10 cellular contexts compared by ENCODE assay signal in the genomic region with DNA sequence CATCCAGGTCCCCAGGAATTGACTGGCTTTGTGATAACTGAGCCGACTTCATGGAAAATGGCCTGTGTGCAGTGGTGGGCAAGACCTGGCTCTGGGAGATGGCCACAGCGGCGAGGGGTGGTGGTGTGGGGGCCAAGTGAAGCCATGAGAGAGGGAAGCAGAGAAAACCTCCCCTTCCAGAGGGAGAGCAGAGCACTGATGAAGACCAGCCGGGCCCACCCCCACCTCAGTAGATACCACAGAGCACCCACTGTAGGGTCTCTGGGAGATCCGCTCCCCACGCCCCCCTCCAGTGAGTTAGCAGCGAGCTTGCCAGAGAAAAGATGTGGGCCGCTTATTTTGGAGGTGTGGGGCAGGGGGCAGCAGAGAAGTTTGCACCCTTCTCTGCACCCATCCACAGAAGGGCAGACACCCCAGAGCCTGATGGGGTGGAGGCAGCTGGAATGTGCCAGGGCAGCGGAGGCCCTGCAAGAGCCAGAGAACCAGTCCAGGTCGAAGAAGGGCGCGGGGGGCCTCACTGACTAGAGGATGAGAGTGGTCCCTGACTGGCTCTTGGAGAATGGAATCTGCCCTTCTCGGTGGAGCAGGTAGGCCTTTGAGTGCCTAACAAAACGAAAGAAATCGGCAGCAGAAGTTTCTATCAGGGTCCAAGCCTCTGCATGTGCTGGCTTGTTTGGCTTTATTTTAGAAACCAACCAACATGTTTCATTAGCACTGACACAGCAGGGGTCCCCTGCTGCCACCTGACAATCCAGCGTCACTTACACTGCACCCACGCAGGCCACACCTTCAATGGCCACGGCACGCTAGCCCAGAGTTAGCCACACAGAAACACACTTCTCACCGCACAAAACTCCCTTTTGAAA. TPM values are rescaled to one million over a fixed set of nuclear protein-coding genes. Genes with fewer than 3 reads are reported as not detected.
DNase-seq lines count a peak whose midpoint lies in the region; ATAC-seq and TF ChIP-seq lines count a peak whose summit lies in the region.
"Had no signal": no experiment of that assay in that cellular context is flagged by ENCODE, and none has a peak within 500 bp of the region (broad histone marks: within the 10 kb centered on the region; RNA-seq: fewer than 3 reads in every experiment).

No MANE protein-coding gene starts in this region.

- no peaks in the 10 kb centered on the region for H3K79me2 ChIP-seq in GM23338 (replicated peaks; ENCODE audit: insufficient read depth)

- no peaks in the 10 kb centered on the region for H3K9me2 ChIP-seq in GM23338 (ENCODE audit: insufficient read depth)

- CTCF ChIA-PET in MCF 10A (lab: Yijun Ruan, JAX) = interaction anchor here (0.6 to 1.5 kb wide), 7 partner anchors 12 to 309 kb away, joined by 3 to 5 read pairs (median 4); no protein-coding TSS in a partner anchor

- DNase-seq in CD14-positive monocyte (ENCODE audit: low spot score) (peak; percentile 45), GM23338 (ENCODE audit: low spot score) (no peak), MCF 10A (ENCODE audit: unreplicated experiment) (no peak), NCI-H526 treated with DMSO at 0.1 percent for 48 hours (lab: John Stamatoyannopoulos, UW) (no peak)
- peak; percentile 53 for DNase-seq in natural killer cell treated with Interleukin-12 subunit alpha and Interleukin-12 subunit beta and Interleukin-15 and Interleukin-18, amount 100 ng/mL, for 72 hours (ENCODE audit: low spot score)
- DNase-seq: NCI-H510A treated with DMSO at 0.1 percent for 48 hours; stimulated activated CD4-positive, alpha-beta T cell treated with anti-CD3 and anti-CD28 coated beads, Interleukin-2, amount 100 ng/mL, for 48 hours had no signal

- peaks cover 6% of the 10 kb centered on the region; the same call in 1 of the 2 replicates for H3F3A ChIP-seq in GM23338 (replicated peaks; ENCODE audit: low read depth)

- POLR2A ChIA-PET in MCF 10A (lab: Yijun Ruan, JAX) = no interaction called here

- H3K36me3 ChIP-seq in GM23338 (ENCODE audit: insufficient read depth) = no peaks in the 10 kb centered on the region

- intact Hi-C loops in CD14-positive monocyte (cut with micrococcal nuclease) = no loop called here
- intact Hi-C loops in MCF 10A (cut with micrococcal nuclease) = loop anchor here (10.0 kb wide), 1 partner anchor 513 kb away; no protein-coding TSS in a partner anchor

- H3K36me3 Mint-ChIP-seq in CD14-positive monocyte (peaks cover 0 to 4% of the 10 kb centered on the region in 2 donors), GM23338 (ENCODE audit: low read depth) (peaks cover 4% of the 10 kb centered on the region; the same call in 1 of the 3 replicates), MCF 10A (ENCODE audit: insufficient read depth, unreplicated experiment) (no peaks in the 10 kb centered on the region)
- H3K36me3 Mint-ChIP-seq in natural killer cell treated with Interleukin-12 subunit alpha and Interleukin-12 subunit beta and Interleukin-15 and Interleukin-18, amount 100 ng/mL, for 72 hours = no peaks in the 10 kb centered on the region

- H3K27me3 Mint-ChIP-seq in CD14-positive monocyte (ENCODE audit: low read depth in 3 of 3) = peaks cover 10 to 17% (median 13%) of the 10 kb centered on the region in 3 donors
- H3K27me3 Mint-ChIP-seq in GM23338 (ENCODE audit: insufficient read depth, low read depth, poor library complexity) = peaks cover 25% of the 10 kb centered on the region
- no peaks in the 10 kb centered on the region for H3K27me3 Mint-ChIP-seq in MCF 10A (ENCODE audit: insufficient read depth, unreplicated experiment)
- H3K27me3 Mint-ChIP-seq in natural killer cell treated with Interleukin-12 subunit alpha and Interleukin-12 subunit beta and Interleukin-15 and Interleukin-18, amount 100 ng/mL, for 72 hours = no peaks in the 10 kb centered on the region

- H3K27ac Mint-ChIP-seq in CD14-positive monocyte (peak overlapping the region in 1 of 7 donors; percentile 62), GM23338 (no peak overlapping the region), MCF 10A (ENCODE audit: low read depth, unreplicated experiment) (no peak overlapping the region)
- H3K27ac Mint-ChIP-seq in natural killer cell treated with Interleukin-12 subunit alpha and Interleukin-12 subunit beta and Interleukin-15 and Interleukin-18, amount 100 ng/mL, for 72 hours = peak overlapping the region; percentile 41 to 42

- no peak for ATAC-seq in GM23338
- no peak for ATAC-seq in natural killer cell treated with Interleukin-12 subunit alpha and Interleukin-12 subunit beta and Interleukin-15 and Interleukin-18, amount 100 ng/mL, for 72 hours
- no peak for ATAC-seq in GM19324 (IDR thresholded peaks at IDR 0.05; ENCODE audit: low FRiP score, unreplicated experiment)
- no peak for ATAC-seq in GM21447 (IDR thresholded peaks at IDR 0.05; ENCODE audit: unreplicated experiment)
- ATAC-seq in HG03045 (IDR thresholded peaks at IDR 0.05; ENCODE audit: unreplicated experiment) = no peak

- H3K9me3 Mint-ChIP-seq in CD14-positive monocyte (peaks cover 0 to 6% (median 0%) of the 10 kb centered on the region in 7 donors), GM23338 (peaks cover 3% of the 10 kb centered on the region; the same call in 2 of the 3 replicates), MCF 10A (ENCODE audit: unreplicated experiment) (no peaks in the 10 kb centered on the region)
- H3K9me3 Mint-ChIP-seq in natural killer cell treated with Interleukin-12 subunit alpha and Interleukin-12 subunit beta and Interleukin-15 and Interleukin-18, amount 100 ng/mL, for 72 hours = no peaks in the 10 kb centered on the region

- TF ChIP-seq CTCF in CD14-positive monocyte (IDR thresholded peaks at IDR 0.05) (no peak), GM23338 (conservative IDR thresholded peaks at IDR 0.05; ENCODE audit: low read depth in 2 of 2) (no peak), MCF 10A (IDR thresholded peaks at IDR 0.05; ENCODE audit: unreplicated experiment) (no peak)

- H3K27ac ChIP-seq in GM23338 (ENCODE audit: low read depth) = no peak overlapping the region

- peak overlapping the region; percentile 83 for H2AFZ ChIP-seq in GM23338

- H3K4me3 Mint-ChIP-seq in CD14-positive monocyte = peak overlapping the region; percentile 56 to 83
- H3K4me3 Mint-ChIP-seq in GM23338 = peak overlapping the region; percentile 51
- peak overlapping the region; percentile 53 for H3K4me3 Mint-ChIP-seq in MCF 10A (ENCODE audit: unreplicated experiment)
- peak overlapping the region; percentile 57 for H3K4me3 Mint-ChIP-seq in natural killer cell treated with Interleukin-12 subunit alpha and Interleukin-12 subunit beta and Interleukin-15 and Interleukin-18, amount 100 ng/mL, for 72 hours

- H3K4me1 ChIP-seq in GM23338 (ENCODE audit: insufficient read depth) = no peaks in the 10 kb centered on the region; the same call in 1 of the 2 replicates

- H4K20me1 ChIP-seq in GM23338 (replicated peaks; ENCODE audit: insufficient read depth) = no peaks in the 10 kb centered on the region

- H3K4me2 ChIP-seq in GM23338 = peak overlapping the region; percentile 82; the same call in 1 of the 2 replicates

- peaks cover 10% of the 10 kb centered on the region for H3K4me1 Mint-ChIP-seq in CD14-positive monocyte
- H3K4me1 Mint-ChIP-seq in GM23338 = peaks cover 8% of the 10 kb centered on the region
- H3K4me1 Mint-ChIP-seq in MCF 10A (ENCODE audit: insufficient read depth, unreplicated experiment) = peaks cover 16% of the 10 kb centered on the region
- H3K4me1 Mint-ChIP-seq in natural killer cell treated with Interleukin-12 subunit alpha and Interleukin-12 subunit beta and Interleukin-15 and Interleukin-18, amount 100 ng/mL, for 72 hours (ENCODE audit: low read depth in 2 of 2) = peaks cover 5 to 7% of the 10 kb centered on the region in 2 donors

- no TSS peak for BruUV-seq in MCF 10A (replicated peaks; lab: Mats Ljungman, UMichigan)

- H3K27me3 ChIP-seq in GM23338 (ENCODE audit: insufficient read depth) = peaks cover 30% of the 10 kb centered on the region

- H3K4me3 ChIP-seq in GM23338 = peak overlapping the region; percentile 60; the same call in 1 of the 2 replicates

RNA-seq across cellular contexts. Expression of a gene that starts 28.3 kb away (rescaled TPM):
- polyA plus RNA-seq in CD14-positive monocyte = under 1 TPM; 0.34 to 0.36 TPM
- 5.2 and 5.4 TPM in 2 replicates for total RNA-seq in GM23338 (2014; rRNA removed; shearing (Covaris generic))
- 1.3 and 1.4 TPM in 2 replicates for polyA plus RNA-seq in GM23338 (2016; fragmentation: Nextera tagmentation; extraction: Ambion mirVana)
- total RNA-seq in MCF 10A (2022) = 9.1 and 20.6 TPM in 2 replicates
- 1 to 10 TPM; 2.1 to 3.7 TPM for total RNA-seq in natural killer cell treated with Interleukin-12 subunit alpha and Interleukin-12 subunit beta and Interleukin-15 and Interleukin-18, amount 100 ng/mL, for 72 hours

RNA-seq across cellular contexts. Expression of a gene that starts 32.7 kb away (rescaled TPM):
- polyA plus RNA-seq in CD14-positive monocyte (1 to 10 TPM; 1.6 to 1.9 TPM), GM23338 (2016; fragmentation: Nextera tagmentation; extraction: Ambion mirVana) (0.16 TPM in 1 of 2 replicates, not detected in the other)
- total RNA-seq in GM23338 (2014; rRNA removed; shearing (Covaris generic)) = not detected in 2 replicates
- 5.2 and 7.1 TPM in 2 replicates for total RNA-seq in MCF 10A (2022)
- 1 to 10 TPM; 1.4 to 1.5 TPM for total RNA-seq in natural killer cell treated with Interleukin-12 subunit alpha and Interleukin-12 subunit beta and Interleukin-15 and Interleukin-18, amount 100 ng/mL, for 72 hours

RNA-seq across cellular contexts. Expression of a gene that starts 59.0 kb away (rescaled TPM):
- polyA plus RNA-seq in CD14-positive monocyte = 10 to 100 TPM; 33.4 to 42.9 TPM
- 72.7 and 78.4 TPM in 2 replicates for total RNA-seq in GM23338 (2014; rRNA removed; shearing (Covaris generic))
- 83.8 and 98.9 TPM in 2 replicates for polyA plus RNA-seq in GM23338 (2016; fragmentation: Nextera tagmentation; extraction: Ambion mirVana)
- 80.9 and 91.8 TPM in 2 replicates for total RNA-seq in MCF 10A (2022)
- 10 to 100 TPM; 78.1 to 82.8 TPM for total RNA-seq in natural killer cell treated with Interleukin-12 subunit alpha and Interleukin-12 subunit beta and Interleukin-15 and Interleukin-18, amount 100 ng/mL, for 72 hours

Comparison
In these comparisons a context has a peak if more than half of its experiments do, and no peak if none do; other contexts are left out.
1. DNase-seq: peak in CD14-positive monocyte (single experiment) and natural killer cell treated with Interleukin-12 subunit alpha and Interleukin-12 subunit beta and Interleukin-15 and Interleukin-18, amount 100 ng/mL, for 72 hours (single experiment); none in GM23338 (single experiment), MCF 10A (single experiment) and NCI-H526 treated with DMSO at 0.1 percent for 48 hours (single experiment).
2. H3K27ac Mint-ChIP-seq: peak in natural killer cell treated with Interleukin-12 subunit alpha and Interleukin-12 subunit beta and Interleukin-15 and Interleukin-18, amount 100 ng/mL, for 72 hours (2 of 2); none in GM23338 (single experiment) and MCF 10A (single experiment).
3. Peak in every context shown above with its lines, with median percentiles within 50 percentile points of each other: H3K4me3 Mint-ChIP-seq.